18 cellular contexts compared by ENCODE assay signal in the genomic region with DNA sequence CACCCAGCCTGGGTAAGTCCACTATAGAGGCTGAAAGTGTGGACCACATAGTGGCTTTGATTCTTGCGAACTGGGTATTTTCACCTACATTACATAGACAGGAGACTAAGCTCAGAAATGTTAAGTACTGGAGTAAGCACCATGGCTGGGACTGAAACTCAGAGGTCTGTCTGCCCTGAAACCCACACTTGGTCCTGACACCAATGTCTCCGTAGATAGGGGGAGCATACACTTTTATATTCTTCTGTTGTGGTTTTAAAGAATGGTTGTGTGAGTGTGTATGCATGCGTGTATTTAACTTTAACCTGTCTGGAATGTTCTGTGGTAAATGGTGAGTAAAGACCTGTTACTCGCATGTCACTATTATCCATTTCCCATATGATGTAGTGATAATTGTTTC. TPM values are rescaled to one million over a fixed set of nuclear protein-coding genes. Genes with fewer than 3 reads are reported as not detected.
DNase-seq lines count a peak whose midpoint lies in the region; ATAC-seq and TF ChIP-seq lines count a peak whose summit lies in the region.
"Had no signal": no experiment of that assay in that cellular context is flagged by ENCODE, and none has a peak within 500 bp of the region (broad histone marks: within the 10 kb centered on the region; RNA-seq: fewer than 3 reads in every experiment).

No MANE protein-coding gene starts in this region.

- no peak overlapping the region for H3K4me3 ChIP-seq in BLaER1 treated with 17β-estradiol and CSF1 and Interleukin-3, amounts not matched to agents 10 nM and 100 nM
- H3K4me3 ChIP-seq in KMS-11 (IDR thresholded peaks at IDR 0.05; ENCODE audit: insufficient read depth, low read depth, low read length): no peak overlapping the region
- H3K4me3 ChIP-seq in sigmoid colon: no peak overlapping the region
- H3K4me3 ChIP-seq in CD8-positive, alpha-beta memory T cell (ENCODE audit: low read length): no peak overlapping the region
- H3K4me3 ChIP-seq: MG63 had no signal

- no peaks in the 10 kb centered on the region for H3K9me3 ChIP-seq in BLaER1 treated with 17β-estradiol and CSF1 and Interleukin-3, amounts not matched to agents 10 nM and 100 nM (replicated peaks in 1 of 11)
- H3K9me3 ChIP-seq in sigmoid colon: no peaks in the 10 kb centered on the region
- no peaks in the 10 kb centered on the region for H3K9me3 ChIP-seq in CD8-positive, alpha-beta memory T cell (ENCODE audit: low read length)
- H3K9me3 ChIP-seq: MG63 had no signal

- H3K4me1 ChIP-seq in BLaER1 treated with 17β-estradiol and CSF1 and Interleukin-3, amounts not matched to agents 10 nM and 100 nM: peaks cover 14 to 82% (median 61%) of the 10 kb centered on the region in 10 experiments
- peaks cover 14% of the 10 kb centered on the region for H3K4me1 ChIP-seq in KMS-11 (ENCODE audit: low read depth, poor library complexity, severe bottlenecking)
- no peaks in the 10 kb centered on the region for H3K4me1 ChIP-seq in sigmoid colon
- H3K4me1 ChIP-seq in CD8-positive, alpha-beta memory T cell (ENCODE audit: insufficient read depth, low read length): no peaks in the 10 kb centered on the region

- H3K4me1 Mint-ChIP-seq in osteocyte (ENCODE audit: unreplicated experiment): no peaks in the 10 kb centered on the region
- no peaks in the 10 kb centered on the region for H3K4me1 Mint-ChIP-seq in CD8-positive, alpha-beta memory T cell

- no peak overlapping the region for H2AFZ ChIP-seq in KMS-11 (ENCODE audit: low read depth)

- H3K36me3 ChIP-seq in BLaER1 treated with 17β-estradiol and CSF1 and Interleukin-3, amounts not matched to agents 10 nM and 100 nM: no peaks in the 10 kb centered on the region
- H3K36me3 ChIP-seq in KMS-11 (ENCODE audit: insufficient read depth) (no peaks in the 10 kb centered on the region), sigmoid colon (no peaks in the 10 kb centered on the region)
- no peaks in the 10 kb centered on the region for H3K36me3 ChIP-seq in CD8-positive, alpha-beta memory T cell (ENCODE audit: insufficient read depth, low read length)
- H3K36me3 ChIP-seq: MG63 had no signal

- no peak for TF ChIP-seq POLR2A in sigmoid colon (IDR thresholded peaks at IDR 0.05)

- H3K27ac Mint-ChIP-seq in osteocyte (ENCODE audit: unreplicated experiment): no peak overlapping the region
- peak overlapping the region in 1 of 8 donors; percentile 64 for H3K27ac Mint-ChIP-seq in CD8-positive, alpha-beta memory T cell

- CTCF ChIA-PET in CD8-positive, alpha-beta memory T cell (lab: Charles Lee): no interaction called here

- 71 to 91% methylated on average over 4 of the region's 4 CpGs for WGBS in sigmoid colon, 2 donors

- peaks cover 25% of the 10 kb centered on the region for H3K27me3 Mint-ChIP-seq in osteocyte (ENCODE audit: unreplicated experiment)
- peaks cover 3 to 19% of the 10 kb centered on the region in 2 donors for H3K27me3 Mint-ChIP-seq in CD8-positive, alpha-beta memory T cell

- no peak for TF ChIP-seq EP300 in sigmoid colon (IDR thresholded peaks at IDR 0.05)

- intact Hi-C loops in sigmoid colon (cut with DNase I): no loop called here

- H4K20me1 ChIP-seq in BLaER1 treated with 17β-estradiol and CSF1 and Interleukin-3, amounts not matched to agents 10 nM and 100 nM: no peaks in the 10 kb centered on the region
- no peaks in the 10 kb centered on the region for H4K20me1 ChIP-seq in KMS-11 (ENCODE audit: insufficient read depth)

- H3K36me3 Mint-ChIP-seq in osteocyte (ENCODE audit: unreplicated experiment): no peaks in the 10 kb centered on the region
- no peaks in the 10 kb centered on the region for H3K36me3 Mint-ChIP-seq in CD8-positive, alpha-beta memory T cell

- no peaks in the 10 kb centered on the region for H3K79me2 ChIP-seq in KMS-11 (ENCODE audit: insufficient read depth, low read depth)

- H3K9ac ChIP-seq in BLaER1 treated with 17β-estradiol and CSF1 and Interleukin-3, amounts not matched to agents 10 nM and 100 nM: no peak overlapping the region
- no peak overlapping the region for H3K9ac ChIP-seq in KMS-11

- peaks cover 0 to 8% (median 0%) of the 10 kb centered on the region in 11 experiments; a peak in 1 of 22 replicates for H3K27me3 ChIP-seq in BLaER1 treated with 17β-estradiol and CSF1 and Interleukin-3, amounts not matched to agents 10 nM and 100 nM
- H3K27me3 ChIP-seq in KMS-11 (ENCODE audit: insufficient read depth, low read depth): no peaks in the 10 kb centered on the region
- peaks cover 0 to 8% (median 0%) of the 10 kb centered on the region in 3 donors for H3K27me3 ChIP-seq in sigmoid colon
- H3K27me3 ChIP-seq in CD8-positive, alpha-beta memory T cell (ENCODE audit: insufficient read depth, low read length, poor library complexity, severe bottlenecking): no peaks in the 10 kb centered on the region
- H3K27me3 ChIP-seq: MG63 had no signal

- TF ChIP-seq CTCF in KMS-11 (conservative IDR thresholded peaks at IDR 0.05; ENCODE audit: low read depth, low read length) (no peak), osteocyte (IDR thresholded peaks at IDR 0.05) (no peak), sigmoid colon (IDR thresholded peaks at IDR 0.05) (no peak)

- peak overlapping the region in 8 of 11 experiments; percentile 19 to 73 (median 52); a peak in 14 of 22 replicates for H3K4me2 ChIP-seq in BLaER1 treated with 17β-estradiol and CSF1 and Interleukin-3, amounts not matched to agents 10 nM and 100 nM
- H3K4me2 ChIP-seq in KMS-11: peak overlapping the region; percentile 2; the same call in 1 of the 2 replicates

- ATAC-seq in HG03460 (IDR thresholded peaks at IDR 0.05; ENCODE audit: unreplicated experiment): no peak

- no peaks in the 10 kb centered on the region for H3K9me3 Mint-ChIP-seq in osteocyte (ENCODE audit: unreplicated experiment)
- no peaks in the 10 kb centered on the region for H3K9me3 Mint-ChIP-seq in CD8-positive, alpha-beta memory T cell

- POLR2A ChIA-PET in CD8-positive, alpha-beta memory T cell (lab: Charles Lee): no interaction called here

- no peak overlapping the region for H3K4me3 Mint-ChIP-seq in osteocyte (ENCODE audit: unreplicated experiment)
- no peak overlapping the region for H3K4me3 Mint-ChIP-seq in CD8-positive, alpha-beta memory T cell

- H3K27ac ChIP-seq in BLaER1 treated with 17β-estradiol and CSF1 and Interleukin-3, amounts not matched to agents 10 nM and 100 nM: no peak overlapping the region
- H3K27ac ChIP-seq in KMS-11: no peak overlapping the region
- no peak overlapping the region for H3K27ac ChIP-seq in sigmoid colon
- no peak overlapping the region for H3K27ac ChIP-seq in CD8-positive, alpha-beta memory T cell (ENCODE audit: low read depth, low read length)

- peak; percentile 41 for DNase-seq in amniotic epithelial cell (ENCODE audit: low read depth)
- peak; percentile 30 for DNase-seq in osteocyte (ENCODE audit: extremely low spot score, unreplicated experiment)
- DNase-seq in sigmoid colon: no peak
- DNase-seq in CD8-positive, alpha-beta memory T cell: no peak
- DNase-seq: C1 segment of cervical spinal cord, COR-L47, DMS153, EL, KG1, MG63, NCI-H1105, NCI-H1694 treated with DMSO at 0.1 percent for 48 hours, NCI-H82, SIG-M5 had no signal

RNA-seq across cellular contexts. Expression of gene NPPC, which starts 10.3 kb away (rescaled TPM):
- total RNA-seq in osteocyte (not detected in 2 replicates), sigmoid colon (1 to 10 TPM in 2 of 4 donors, not detected in 2; 1.9 to 5.6 TPM)
- polyA plus RNA-seq in sigmoid colon: 1 to 10 TPM in 1 of 3 donors, under 1 TPM in 1, not detected in 1; 0.60 to 2.8 TPM
- not detected for total RNA-seq in CD8-positive, alpha-beta memory T cell
- polyA plus RNA-seq in CD8-positive, alpha-beta memory T cell: not detected
- total RNA-seq: NCI-H460 had no signal

RNA-seq across cellular contexts. Expression of gene DIS3L2, which starts 25.0 kb away (rescaled TPM):
- 30.0 and 34.3 TPM in 2 replicates for total RNA-seq in osteocyte
- total RNA-seq in sigmoid colon: 10 to 100 TPM; 22.5 to 37.9 (median 30.8) TPM
- 10 to 100 TPM in 1 of 3 donors, 1 to 10 TPM in 2; 8.8 to 17.5 (median 9.0) TPM for polyA plus RNA-seq in sigmoid colon
- 10 to 100 TPM; 28.6 to 29.5 TPM for total RNA-seq in CD8-positive, alpha-beta memory T cell
- polyA plus RNA-seq in CD8-positive, alpha-beta memory T cell: 16.4 TPM

Comparison
In these comparisons a context has a peak if more than half of its experiments do, and no peak if none do; other contexts are left out.
1. DNase-seq: peak in amniotic epithelial cell (single experiment) and osteocyte (single experiment); none in sigmoid colon (single experiment) and CD8-positive, alpha-beta memory T cell (0 of 5).